ENCODE assay signal across 22 cellular contexts in genomic region chr12:4959381-4959780, GRCh38. TPM values are rescaled to one million over a fixed set of nuclear protein-coding genes. Genes with fewer than 3 reads are reported as not detected.
"Had no signal": no experiment of that assay in that cellular context is flagged by ENCODE, and none has a peak within 500 bp of the region (broad histone marks: within the 10 kb centered on the region; RNA-seq: fewer than 3 reads in every experiment).

No MANE protein-coding gene starts in this region.

- H3K9me3 ChIP-seq: SJSA1 had no signal

- H3K4me1 Mint-ChIP-seq: activated naive CD8-positive, alpha-beta T cell treated with anti-CD3 and anti-CD28 coated beads, Interleukin-2, amount 50 U/mL, for 24 hours; T-helper 17 cell had no signal

- H3K4me3 Mint-ChIP-seq: activated CD8-positive, alpha-beta T cell treated with anti-CD3 and anti-CD28 coated beads for 36 hours; activated naive CD8-positive, alpha-beta T cell treated with anti-CD3 and anti-CD28 coated beads, Interleukin-2, amount 50 U/mL, for 24 hours; activated T-helper 1 cell treated with anti-CD3 and anti-CD28 coated beads, Interleukin-12 subunit alpha, Interleukin-12 subunit beta, Interleukin-2, Interleukin-4 antibody, amounts not matched to agents 30 ng/mL and 10 ng/mL and 1 ng/mL, durations not matched to agents 14 hours and 24 hours and 36 hours; T-helper 17 cell had no signal

- DNase-seq: activated CD4-positive, CD25-positive, alpha-beta regulatory T cell; activated CD8-positive, alpha-beta memory T cell treated with anti-CD3 and anti-CD28 coated beads, Interleukin-2, amount 50 U/mL, for 4 hours; activated CD8-positive, alpha-beta T cell treated with anti-CD3 and anti-CD28 coated beads for 36 hours; activated effector memory CD4-positive, alpha-beta T cell treated with anti-CD3 and anti-CD28 coated beads, Interleukin-2, amount 50 U/mL, for 16 hours; activated naive CD4-positive, alpha-beta T cell treated with Interleukin-2 at 50 U/mL for 16 hours; activated naive CD8-positive, alpha-beta T cell treated with anti-CD3 and anti-CD28 coated beads, Interleukin-2, amount 50 U/mL, for 24 hours; brain microvascular endothelial cell; MM.1S; NCI-H1105; NCI-H1436; NCI-H1694 treated with DMSO at 0.1 percent for 48 hours; NCI-H2029 treated with DMSO at 0.1 percent for 48 hours; NCI-H510A treated with DMSO at 0.1 percent for 48 hours; PC-3; SHP77; T-helper 17 cell; T-helper 9 cell had no signal

- ATAC-seq: activated CD8-positive, alpha-beta T cell treated with anti-CD3 and anti-CD28 coated beads for 36 hours; activated naive CD4-positive, alpha-beta T cell treated with anti-CD3 and anti-CD28 coated beads, Interleukin-2, amount 50 U/mL, for 72 hours; activated naive CD8-positive, alpha-beta T cell treated with anti-CD3 and anti-CD28 coated beads, Interleukin-2, amount 50 U/mL, for 24 hours; PC-3; T-helper 17 cell had no signal

- H3K27ac ChIP-seq: brain microvascular endothelial cell, SJSA1, VCaP had no signal

- H3K9me3 Mint-ChIP-seq: activated CD8-positive, alpha-beta T cell treated with anti-CD3 and anti-CD28 coated beads for 36 hours; activated naive CD4-positive, alpha-beta T cell treated with anti-CD3 and anti-CD28 coated beads, Interleukin-2, amount 50 U/mL, for 72 hours; activated naive CD8-positive, alpha-beta T cell treated with anti-CD3 and anti-CD28 coated beads, Interleukin-2, amount 50 U/mL, for 24 hours; activated T-helper 1 cell treated with anti-CD3 and anti-CD28 coated beads, Interleukin-12 subunit alpha, Interleukin-12 subunit beta, Interleukin-2, Interleukin-4 antibody, amounts not matched to agents 30 ng/mL and 10 ng/mL and 1 ng/mL, durations not matched to agents 14 hours and 24 hours and 36 hours had no signal

- H3K27me3 ChIP-seq: brain microvascular endothelial cell, cardiac muscle cell had no signal

- H3K36me3 Mint-ChIP-seq: activated naive CD4-positive, alpha-beta T cell treated with anti-CD3 and anti-CD28 coated beads, Interleukin-2, amount 50 U/mL, for 72 hours had no signal

- H3K4me3 ChIP-seq: cardiac muscle cell, SJSA1 had no signal

- H3K36me3 ChIP-seq: brain microvascular endothelial cell, cardiac muscle cell, SJSA1 had no signal

RNA-seq across cellular contexts. Expression of gene KCNA1, which starts 49.7 kb away (rescaled TPM):
- total RNA-seq: activated CD8-positive, alpha-beta T cell treated with anti-CD3 and anti-CD28 coated beads for 36 hours; activated T-helper 1 cell treated with anti-CD3 and anti-CD28 coated beads, Interleukin-12 subunit alpha, Interleukin-12 subunit beta, Interleukin-2, Interleukin-4 antibody, amounts not matched to agents 30 ng/mL and 10 ng/mL and 1 ng/mL, durations not matched to agents 14 hours and 24 hours and 36 hours; PC-3; SJSA1; T-helper 17 cell had no signal
- polyA plus RNA-seq: cardiac muscle cell had no signal
